In genomic region chr14:18688346-18688745, GRCh38 we compare ENCODE assay signal across 37 cellular contexts.
"Had no signal": no experiment of that assay in that cellular context is flagged by ENCODE, and none has a peak within 500 bp of the region (broad histone marks: within the 10 kb centered on the region; RNA-seq: fewer than 3 reads in every experiment).

No MANE protein-coding gene starts in this region.

- H3K4me1 ChIP-seq: SJSA1 had no signal

- H3K27me3 ChIP-seq: brain microvascular endothelial cell, cardiac muscle cell, SJSA1 had no signal

- H3K27me3 Mint-ChIP-seq: activated B cell treated with CpG ODN at 0.5 μM for 24 hours; activated CD4-positive, alpha-beta memory T cell treated with anti-CD3 and anti-CD28 coated beads, Interleukin-2, amount 10 ng/mL, durations not matched to agents 7 days and 5 days; activated CD8-positive, alpha-beta memory T cell treated with anti-CD3 and anti-CD28 coated beads, Interleukin-2, amount 10 ng/mL, durations not matched to agents 7 days and 5 days; activated naive CD8-positive, alpha-beta T cell treated with anti-CD3 and anti-CD28 coated beads for 36 hours; central memory CD8-positive, alpha-beta T cell had no signal

- H3K4me3 ChIP-seq: cardiac muscle cell, SJSA1 had no signal

- H3K36me3 ChIP-seq: brain microvascular endothelial cell, cardiac muscle cell, SJSA1 had no signal

- DNase-seq: activated B cell treated with CpG ODN at 0.5 μM for 24 hours; activated CD4-positive, alpha-beta memory T cell treated with anti-CD3 and anti-CD28 coated beads, Interleukin-2, amount 10 ng/mL, durations not matched to agents 7 days and 5 days; activated CD4-positive, alpha-beta T cell treated with anti-CD3 and anti-CD28 coated beads for 4 hours; activated CD4-positive, CD25-positive, alpha-beta regulatory T cell treated with anti-CD3 and anti-CD28 coated beads, Interleukin-2, amount 50 U/mL, for 72 hours; activated CD8-positive, alpha-beta memory T cell treated with anti-CD3 and anti-CD28 coated beads for 24 hours; activated CD8-positive, alpha-beta memory T cell treated with anti-CD3 and anti-CD28 coated beads, Interleukin-2, amount 10 ng/mL, durations not matched to agents 7 days and 5 days; activated CD8-positive, alpha-beta memory T cell treated with anti-CD3 and anti-CD28 coated beads, Interleukin-2, amount 50 U/mL, for 48 hours; activated effector memory CD4-positive, alpha-beta T cell treated with Interleukin-2 at 50 U/mL for 16 hours; activated naive CD4-positive, alpha-beta T cell; activated naive CD4-positive, alpha-beta T cell treated with anti-CD3 and anti-CD28 coated beads, Interleukin-2, amount 50 U/mL, for 16 hours; activated naive CD8-positive, alpha-beta T cell treated with anti-CD3 and anti-CD28 coated beads for 36 hours; activated T-cell treated with anti-CD3 and anti-CD28 coated beads, Interleukin-2, amount 50 U/mL, for 48 hours; amniotic stem cell; aorta; brain microvascular endothelial cell; Karpas-422; MV-4-11; NCI-H1092; NCI-H1436 treated with DMSO at 0.1 percent for 48 hours; NCI-H187; NCI-H2029 treated with DMSO at 0.1 percent for 48 hours; NCI-H2107; NCI-H2171; NCI-H510A; NCI-H526; NCI-H748 treated with DMSO at 0.1 percent for 48 hours; NK-92 treated with Interleukin-12 subunit alpha and Interleukin-12 subunit beta, amount 100 ng/mL, for 24 hours; PC-3; SHP77 treated with DMSO at 0.1 percent for 48 hours; SW 1271; T-helper 1 cell; T-helper 2 cell; T-helper 9 cell had no signal

- H3K9me3 ChIP-seq: SJSA1 had no signal

- H3K4me1 Mint-ChIP-seq: activated B cell treated with CpG ODN at 0.5 μM for 24 hours; activated CD4-positive, alpha-beta memory T cell treated with anti-CD3 and anti-CD28 coated beads, Interleukin-2, amount 10 ng/mL, durations not matched to agents 7 days and 5 days; activated CD8-positive, alpha-beta memory T cell treated with anti-CD3 and anti-CD28 coated beads, Interleukin-2, amount 10 ng/mL, durations not matched to agents 7 days and 5 days; activated naive CD8-positive, alpha-beta T cell treated with anti-CD3 and anti-CD28 coated beads for 36 hours; central memory CD8-positive, alpha-beta T cell had no signal

- H3K4me3 Mint-ChIP-seq: activated B cell treated with CpG ODN at 0.5 μM for 24 hours; activated CD4-positive, alpha-beta memory T cell treated with anti-CD3 and anti-CD28 coated beads, Interleukin-2, amount 10 ng/mL, durations not matched to agents 7 days and 5 days; activated CD8-positive, alpha-beta memory T cell treated with anti-CD3 and anti-CD28 coated beads, Interleukin-2, amount 10 ng/mL, durations not matched to agents 7 days and 5 days; activated naive CD8-positive, alpha-beta T cell treated with anti-CD3 and anti-CD28 coated beads for 36 hours; central memory CD8-positive, alpha-beta T cell had no signal

- H3K27ac ChIP-seq: brain microvascular endothelial cell, cardiac muscle cell, SJSA1, VCaP had no signal

- H3K27ac Mint-ChIP-seq: activated B cell treated with CpG ODN at 0.5 μM for 24 hours; activated CD4-positive, alpha-beta memory T cell treated with anti-CD3 and anti-CD28 coated beads, Interleukin-2, amount 10 ng/mL, durations not matched to agents 7 days and 5 days; activated CD8-positive, alpha-beta memory T cell treated with anti-CD3 and anti-CD28 coated beads, Interleukin-2, amount 10 ng/mL, durations not matched to agents 7 days and 5 days; activated naive CD8-positive, alpha-beta T cell treated with anti-CD3 and anti-CD28 coated beads for 36 hours had no signal

- H3K36me3 Mint-ChIP-seq: activated CD8-positive, alpha-beta memory T cell treated with anti-CD3 and anti-CD28 coated beads, Interleukin-2, amount 10 ng/mL, durations not matched to agents 7 days and 5 days; activated naive CD8-positive, alpha-beta T cell treated with anti-CD3 and anti-CD28 coated beads for 36 hours had no signal

- ATAC-seq: activated CD8-positive, alpha-beta memory T cell treated with anti-CD3 and anti-CD28 coated beads, Interleukin-2, amount 10 ng/mL, durations not matched to agents 7 days and 5 days; PC-3 had no signal
